ENCODE assay signal across 1 cellular context in the genomic region with DNA sequence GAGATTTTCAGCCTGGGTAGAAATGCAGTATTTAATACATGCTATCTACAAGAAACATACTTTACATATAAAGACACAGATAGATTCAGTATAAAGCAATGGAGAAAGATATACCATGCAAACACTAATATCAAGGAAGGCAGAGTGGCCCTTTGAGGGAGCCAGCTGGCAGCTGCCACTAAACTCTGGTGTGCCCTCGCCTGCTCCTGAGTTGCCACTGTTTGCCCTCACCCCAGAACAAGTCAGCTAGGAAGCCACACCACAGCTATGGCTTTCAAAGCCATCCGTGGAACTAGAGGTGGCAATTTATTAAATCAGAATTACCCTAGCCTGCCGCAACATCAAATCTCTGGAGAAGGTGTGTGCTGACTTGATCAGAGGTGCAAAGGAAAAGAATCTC.
TF ChIP-seq lines count a peak whose summit lies in the region.

No MANE protein-coding gene starts in this region.

TF ChIP-seq in SK-N-SH treated with all-trans-retinoic acid at 6 μM for 48 hours, 23 proteins besides CTCF, POLR2A, EP300 and RAD21 (continued from another document):
- TF ChIP-seq TSHZ2 (CRISPR knock-in tag; IDR thresholded peaks at IDR 0.05) (no peak), OSR1 (CRISPR knock-in tag; IDR thresholded peaks at IDR 0.05) (no peak), TOX (CRISPR knock-in tag; IDR thresholded peaks at IDR 0.05; ENCODE audit: borderline replicate concordance) (no peak), TCF4 (CRISPR knock-in tag; IDR thresholded peaks at IDR 0.05; ENCODE audit: borderline replicate concordance) (no peak), ZNF8 (CRISPR knock-in tag; IDR thresholded peaks at IDR 0.05) (no peak), ARNTL (CRISPR knock-in tag; IDR thresholded peaks at IDR 0.05; ENCODE audit: borderline replicate concordance, low read depth) (no peak), CSDC2 (CRISPR knock-in tag; IDR thresholded peaks at IDR 0.05) (no peak), SNAI2 (CRISPR knock-in tag; IDR thresholded peaks at IDR 0.05) (no peak), ZNF565 (CRISPR knock-in tag; conservative IDR thresholded peaks at IDR 0.05; ENCODE audit: low read depth) (no peak), PPARA (CRISPR knock-in tag; IDR thresholded peaks at IDR 0.05; ENCODE audit: borderline replicate concordance) (no peak)
